Comparison of ENCODE assay signal across 14 cellular contexts in genomic region chr3:192884831-192885356, GRCh38. TPM values are rescaled to one million over a fixed set of nuclear protein-coding genes. Genes with fewer than 3 reads are reported as not detected.
DNase-seq lines count a peak whose midpoint lies in the region; ATAC-seq and TF ChIP-seq lines count a peak whose summit lies in the region.
"Had no signal": no experiment of that assay in that cellular context is flagged by ENCODE, and none has a peak within 500 bp of the region (broad histone marks: within the 10 kb centered on the region; RNA-seq: fewer than 3 reads in every experiment).

No MANE protein-coding gene starts in this region.

- H2AFZ ChIP-seq in smooth muscle cell (ENCODE audit: low read depth), result no peak overlapping the region
- H2AFZ ChIP-seq: neural progenitor cell, PC-9 had no signal

- H3K4me1 ChIP-seq in SJSA1 (replicated peaks) (peaks cover 67% of the 10 kb centered on the region), smooth muscle cell (ENCODE audit: low read depth) (peaks cover 16% of the 10 kb centered on the region), body of pancreas (peaks cover 9% of the 10 kb centered on the region)

- H3K27ac ChIP-seq in SJSA1 (peak overlapping the region; percentile 99), smooth muscle cell (ENCODE audit: low read depth) (peak overlapping the region; percentile 97), body of pancreas (no peak overlapping the region)
- H3K27ac ChIP-seq: neural progenitor cell, PC-9 had no signal

- TF ChIP-seq CTCF in fibroblast of pulmonary artery (IDR thresholded peaks at IDR 0.05; ENCODE audit: low read length, missing control alignments), result no peak
- TF ChIP-seq CTCF in smooth muscle cell (IDR thresholded peaks at IDR 0.05; ENCODE audit: borderline replicate concordance, insufficient read depth, poor library complexity, severe bottlenecking), result no peak
- TF ChIP-seq CTCF in body of pancreas (IDR thresholded peaks at IDR 0.05), result no peak

- H3F3A ChIP-seq in smooth muscle cell (ENCODE audit: low read depth), result peaks cover 5% of the 10 kb centered on the region

- H3K36me3 ChIP-seq in SJSA1, result no peaks in the 10 kb centered on the region
- H3K36me3 ChIP-seq in smooth muscle cell (ENCODE audit: low read depth), result no peaks in the 10 kb centered on the region
- no peaks in the 10 kb centered on the region for H3K36me3 ChIP-seq in body of pancreas (replicated peaks in 1 of 2; ENCODE audit: insufficient read depth in 1 of 2, low read depth in 2 of 2)
- H3K36me3 ChIP-seq: neural progenitor cell had no signal

- H4K20me1 ChIP-seq in smooth muscle cell (ENCODE audit: low read depth), result no peaks in the 10 kb centered on the region

- no peak overlapping the region for H3K4me2 ChIP-seq in smooth muscle cell
- H3K4me2 ChIP-seq: neural progenitor cell, PC-9 had no signal

- no peak for TF ChIP-seq POLR2A in body of pancreas (IDR thresholded peaks at IDR 0.05)

- H3K9me3 ChIP-seq in SJSA1 (replicated peaks), result no peaks in the 10 kb centered on the region
- H3K9me3 ChIP-seq in smooth muscle cell (replicated peaks; ENCODE audit: low read depth), result no peaks in the 10 kb centered on the region
- no peaks in the 10 kb centered on the region for H3K9me3 ChIP-seq in body of pancreas

- H3K79me2 ChIP-seq in smooth muscle cell (ENCODE audit: low read depth), result peaks cover 32% of the 10 kb centered on the region

- intact Hi-C loops in body of pancreas (cut with DNase I), result no loop called here

- no peak for ATAC-seq in GM18519 (IDR thresholded peaks at IDR 0.05; ENCODE audit: low FRiP score, unreplicated experiment)
- ATAC-seq in body of pancreas, result no peak
- ATAC-seq: left ventricle myocardium superior had no signal

- H3K4me3 ChIP-seq in SJSA1 (no peak overlapping the region), fibroblast of pulmonary artery (replicated peaks; ENCODE audit: low read depth, low read length) (no peak overlapping the region), smooth muscle cell (no peak overlapping the region), body of pancreas (no peak overlapping the region)
- H3K4me3 ChIP-seq: neural progenitor cell, PC-9 had no signal

- DNase-seq in H4 (ENCODE audit: low spot score), result peak; percentile 48
- no peak for DNase-seq in SJSA1 (ENCODE audit: low read depth in 1 of 2, low spot score in 2 of 2)
- peak; percentile 69 for DNase-seq in fibroblast of pulmonary artery (ENCODE audit: low read depth)
- no peak for DNase-seq in smooth muscle cell (lab: John Stamatoyannopoulos, UW; ENCODE audit: unreplicated experiment)
- DNase-seq in body of pancreas, result no peak
- no peak for DNase-seq in NCI-H82 (lab: John Stamatoyannopoulos, UW)
- DNase-seq: activated CD4-positive, alpha-beta T cell treated with anti-CD3 and anti-CD28 coated beads, Interleukin-2, amount 10 ng/mL, durations not matched to agents 24 days and 14 days; anterior cingulate cortex; left ventricle myocardium superior; NCI-H1048; PC-9; T-helper 2 cell had no signal

- WGBS in smooth muscle cell (ENCODE audit: low lambda C conversion rate), result 79% methylated on average over 4 of the region's 4 CpGs
- 79 to 88% methylated on average over 4 of the region's 4 CpGs for WGBS in body of pancreas, 2 donors

- H3K27me3 ChIP-seq in SJSA1 (replicated peaks), result no peaks in the 10 kb centered on the region
- H3K27me3 ChIP-seq in smooth muscle cell (ENCODE audit: low read depth), result no peaks in the 10 kb centered on the region
- no peaks in the 10 kb centered on the region for H3K27me3 ChIP-seq in body of pancreas
- H3K27me3 ChIP-seq: neural progenitor cell had no signal

- H3K9ac ChIP-seq in smooth muscle cell (ENCODE audit: low read depth), result no peak overlapping the region
- H3K9ac ChIP-seq: neural progenitor cell had no signal

RNA-seq across cellular contexts. Expression of gene MB21D2, which starts 32.8 kb away (rescaled TPM):
- 21.2 and 25.1 TPM in 2 replicates for total RNA-seq in H4 (2014; rRNA removed; shearing (Covaris generic))
- total RNA-seq in SJSA1 (2014; rRNA removed; shearing (Covaris generic)), result 18.0 and 22.5 TPM in 2 replicates
- total RNA-seq in smooth muscle cell (16.9 and 17.1 TPM in 2 replicates), body of pancreas (1 to 10 TPM in 1 of 2 donors, under 1 TPM in 1; 0.66 to 1.8 TPM)
- polyA plus RNA-seq in smooth muscle cell, result 5.2 and 7.1 TPM in 2 replicates

Comparison
In these comparisons a context has a peak if more than half of its experiments do, and no peak if none do; other contexts are left out.
1. DNase-seq: peak in H4 (single experiment) and fibroblast of pulmonary artery (single experiment); none in SJSA1 (0 of 2), smooth muscle cell (single experiment), body of pancreas (0 of 4) and NCI-H82 (single experiment).
2. H3K27ac ChIP-seq: peak in SJSA1 (single experiment) and smooth muscle cell (single experiment); none in body of pancreas (0 of 4).